ENCODE assay signal across 1 cellular context in the genomic region with DNA sequence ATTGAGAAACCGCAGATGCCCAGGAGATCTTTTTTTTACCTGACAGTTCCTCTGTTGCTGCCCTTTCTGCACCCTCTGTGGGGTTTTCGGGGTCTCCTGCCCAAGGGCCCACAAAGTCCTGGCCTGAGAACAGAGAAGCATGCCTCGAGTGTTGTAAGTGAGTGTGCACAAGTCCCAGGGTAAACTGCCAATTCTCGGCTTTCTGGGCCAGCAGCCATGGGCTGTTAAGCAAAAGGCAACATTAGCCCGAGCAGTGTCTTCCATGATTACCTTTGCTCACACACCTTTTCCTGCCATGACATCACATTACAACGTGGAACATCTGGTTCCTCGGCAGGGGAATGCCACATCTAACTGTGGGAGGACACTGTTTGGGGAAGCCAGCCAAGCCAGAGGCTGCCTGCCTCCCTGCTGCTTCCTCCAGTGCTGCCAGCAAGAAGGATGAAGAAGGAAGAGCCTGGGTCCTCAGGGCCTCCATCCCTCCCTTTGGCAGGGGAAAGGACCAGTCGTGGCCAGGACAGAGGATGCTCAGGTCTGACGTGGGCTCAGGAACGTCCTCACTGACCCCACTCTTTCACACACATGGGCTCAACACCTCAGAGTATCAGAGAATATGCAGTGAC.
TF ChIP-seq lines count a peak whose summit lies in the region.

No MANE protein-coding gene starts in this region.

TF ChIP-seq in liver, 16 proteins besides CTCF, POLR2A, EP300 and RAD21 (continued from another document):
- TF ChIP-seq, protein P1, sequence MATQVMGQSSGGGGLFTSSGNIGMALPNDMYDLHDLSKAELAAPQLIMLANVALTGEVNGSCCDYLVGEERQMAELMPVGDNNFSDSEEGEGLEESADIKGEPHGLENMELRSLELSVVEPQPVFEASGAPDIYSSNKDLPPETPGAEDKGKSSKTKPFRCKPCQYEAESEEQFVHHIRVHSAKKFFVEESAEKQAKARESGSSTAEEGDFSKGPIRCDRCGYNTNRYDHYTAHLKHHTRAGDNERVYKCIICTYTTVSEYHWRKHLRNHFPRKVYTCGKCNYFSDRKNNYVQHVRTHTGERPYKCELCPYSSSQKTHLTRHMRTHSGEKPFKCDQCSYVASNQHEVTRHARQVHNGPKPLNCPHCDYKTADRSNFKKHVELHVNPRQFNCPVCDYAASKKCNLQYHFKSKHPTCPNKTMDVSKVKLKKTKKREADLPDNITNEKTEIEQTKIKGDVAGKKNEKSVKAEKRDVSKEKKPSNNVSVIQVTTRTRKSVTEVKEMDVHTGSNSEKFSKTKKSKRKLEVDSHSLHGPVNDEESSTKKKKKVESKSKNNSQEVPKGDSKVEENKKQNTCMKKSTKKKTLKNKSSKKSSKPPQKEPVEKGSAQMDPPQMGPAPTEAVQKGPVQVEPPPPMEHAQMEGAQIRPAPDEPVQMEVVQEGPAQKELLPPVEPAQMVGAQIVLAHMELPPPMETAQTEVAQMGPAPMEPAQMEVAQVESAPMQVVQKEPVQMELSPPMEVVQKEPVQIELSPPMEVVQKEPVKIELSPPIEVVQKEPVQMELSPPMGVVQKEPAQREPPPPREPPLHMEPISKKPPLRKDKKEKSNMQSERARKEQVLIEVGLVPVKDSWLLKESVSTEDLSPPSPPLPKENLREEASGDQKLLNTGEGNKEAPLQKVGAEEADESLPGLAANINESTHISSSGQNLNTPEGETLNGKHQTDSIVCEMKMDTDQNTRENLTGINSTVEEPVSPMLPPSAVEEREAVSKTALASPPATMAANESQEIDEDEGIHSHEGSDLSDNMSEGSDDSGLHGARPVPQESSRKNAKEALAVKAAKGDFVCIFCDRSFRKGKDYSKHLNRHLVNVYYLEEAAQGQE (IDR thresholded peaks at IDR 0.05), result no peak
- peak; percentile 16 for TF ChIP-seq FOXA2 (IDR thresholded peaks at IDR 0.05)
- TF ChIP-seq JUND (IDR thresholded peaks at IDR 0.05), result peak in 1 of 2 donors; percentile 26
- TF ChIP-seq, protein P2, sequence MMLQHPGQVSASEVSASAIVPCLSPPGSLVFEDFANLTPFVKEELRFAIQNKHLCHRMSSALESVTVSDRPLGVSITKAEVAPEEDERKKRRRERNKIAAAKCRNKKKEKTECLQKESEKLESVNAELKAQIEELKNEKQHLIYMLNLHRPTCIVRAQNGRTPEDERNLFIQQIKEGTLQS (IDR thresholded peaks at IDR 0.05), result no peak
- TF ChIP-seq FOXA1 (IDR thresholded peaks at IDR 0.05), result no peak
- no peak for TF ChIP-seq NR2F2 (IDR thresholded peaks at IDR 0.05)
